ENCODE assay signal across 12 cellular contexts in genomic region chr6:110329348-110329728, GRCh38. TPM values are rescaled to one million over a fixed set of nuclear protein-coding genes. Genes with fewer than 3 reads are reported as not detected.
DNase-seq lines count a peak whose midpoint lies in the region; ATAC-seq and TF ChIP-seq lines count a peak whose summit lies in the region.
"Had no signal": no experiment of that assay in that cellular context is flagged by ENCODE, and none has a peak within 500 bp of the region (broad histone marks: within the 10 kb centered on the region; RNA-seq: fewer than 3 reads in every experiment).

No MANE protein-coding gene starts in this region.

- H2AFZ ChIP-seq in neuronal stem cell (ENCODE audit: low read length) = peak overlapping the region; percentile 54

- POLR2A ChIA-PET in naive thymus-derived CD8-positive, alpha-beta T cell (lab: Charles Lee) = interaction anchor here (1.3 kb wide), 1 partner anchor 61 kb away, joined by 4 read pairs; no protein-coding TSS in a partner anchor

- no peak overlapping the region for H3K9ac ChIP-seq in neuronal stem cell (ENCODE audit: low read depth, low read length, poor library complexity)

- no peak overlapping the region for H2BK12ac ChIP-seq in neuronal stem cell (ENCODE audit: low read length)

- H3K4me3 Mint-ChIP-seq in naive thymus-derived CD8-positive, alpha-beta T cell = no peak overlapping the region
- H3K4me3 Mint-ChIP-seq: activated CD4-positive, alpha-beta T cell treated with anti-CD3 and anti-CD28 coated beads for 36 hours; activated naive CD4-positive, alpha-beta T cell treated with anti-CD3 and anti-CD28 coated beads, Interleukin-2, amount 10 ng/mL, durations not matched to agents 7 days and 5 days had no signal

- H3K9me3 Mint-ChIP-seq in naive thymus-derived CD8-positive, alpha-beta T cell = no peaks in the 10 kb centered on the region
- H3K9me3 Mint-ChIP-seq: activated naive CD4-positive, alpha-beta T cell treated with anti-CD3 and anti-CD28 coated beads, Interleukin-2, amount 10 ng/mL, durations not matched to agents 7 days and 5 days had no signal

- no peak overlapping the region for H3K23ac ChIP-seq in neuronal stem cell (ENCODE audit: low read depth, low read length, poor library complexity)

- no peak overlapping the region for H2BK120ac ChIP-seq in neuronal stem cell (ENCODE audit: low read depth, low read length)

- no peak overlapping the region for H3K18ac ChIP-seq in neuronal stem cell (ENCODE audit: low read length)

- H3K9me3 ChIP-seq in cardiac muscle cell (ENCODE audit: low read depth) (no peaks in the 10 kb centered on the region), right atrium auricular region (no peaks in the 10 kb centered on the region), neuronal stem cell (replicated peaks in 1 of 2; ENCODE audit: control insufficient read depth in 2 of 2, insufficient read depth in 1 of 2, low read depth in 1 of 2, low read length in 2 of 2) (no peaks in the 10 kb centered on the region)

- no peak overlapping the region for H4K91ac ChIP-seq in neuronal stem cell (ENCODE audit: low read depth, low read length, poor library complexity)

- TF ChIP-seq CTCF in cardiac muscle cell (IDR thresholded peaks at IDR 0.05; ENCODE audit: low read depth, low read length) (no peak), right atrium auricular region (IDR thresholded peaks at IDR 0.05) (no peak), epithelial cell of proximal tubule (conservative IDR thresholded peaks at IDR 0.05; ENCODE audit: low read depth, low read length) (no peak)

- H3K14ac ChIP-seq in neuronal stem cell (ENCODE audit: low read length) = no peak overlapping the region

- no peak overlapping the region for H3K27ac Mint-ChIP-seq in naive thymus-derived CD8-positive, alpha-beta T cell
- H3K27ac Mint-ChIP-seq: activated CD4-positive, alpha-beta T cell treated with anti-CD3 and anti-CD28 coated beads for 36 hours; activated naive CD4-positive, alpha-beta T cell treated with anti-CD3 and anti-CD28 coated beads, Interleukin-2, amount 10 ng/mL, durations not matched to agents 7 days and 5 days had no signal

- H3K27me3 Mint-ChIP-seq in naive thymus-derived CD8-positive, alpha-beta T cell = peaks cover 0 to 4% (median 0%) of the 10 kb centered on the region in 5 donors
- H3K27me3 Mint-ChIP-seq: activated CD4-positive, alpha-beta T cell treated with anti-CD3 and anti-CD28 coated beads for 36 hours had no signal

- H2BK5ac ChIP-seq in neuronal stem cell (ENCODE audit: low read length) = no peak overlapping the region

- peaks cover 51% of the 10 kb centered on the region for H3K4me1 ChIP-seq in cardiac muscle cell (ENCODE audit: low read depth)
- peaks cover 0 to 5% of the 10 kb centered on the region in 2 donors for H3K4me1 ChIP-seq in right atrium auricular region
- peaks cover 17 to 27% of the 10 kb centered on the region in 2 donors for H3K4me1 ChIP-seq in neuronal stem cell (ENCODE audit: control insufficient read depth in 2 of 2, insufficient read depth in 1 of 2, low read depth in 1 of 2, low read length in 2 of 2)

- no peak overlapping the region for H2BK15ac ChIP-seq in neuronal stem cell (ENCODE audit: low read length)

- no peak overlapping the region for H2AK5ac ChIP-seq in neuronal stem cell (ENCODE audit: low read depth, low read length)

- DNase-seq in cardiac muscle cell (ENCODE audit: low read depth in 1 of 2, low spot score in 1 of 2) (peak in 1 of 2 donors; percentile 26), right atrium auricular region (ENCODE audit: low spot score) (no peak), epithelial cell of proximal tubule (ENCODE audit: low read depth) (no peak), neuronal stem cell (ENCODE audit: low spot score) (no peak), COLO668 (lab: John Stamatoyannopoulos, UW; ENCODE audit: unreplicated experiment) (no peak), NCI-H2107 treated with DMSO at 0.1 percent for 48 hours (lab: John Stamatoyannopoulos, UW; ENCODE audit: unreplicated experiment) (no peak)
- DNase-seq in naive thymus-derived CD8-positive, alpha-beta T cell = no peak
- DNase-seq: activated CD4-positive, alpha-beta T cell treated with anti-CD3 and anti-CD28 coated beads for 36 hours; activated naive CD4-positive, alpha-beta T cell treated with anti-CD3 and anti-CD28 coated beads, Interleukin-2, amount 10 ng/mL, durations not matched to agents 7 days and 5 days; stimulated activated naive CD4-positive, alpha-beta T cell had no signal

- no peak overlapping the region for H3K4me2 ChIP-seq in neuronal stem cell (ENCODE audit: insufficient read depth, low read length, poor library complexity, severe bottlenecking)

- H3K36me3 Mint-ChIP-seq in naive thymus-derived CD8-positive, alpha-beta T cell = no peaks in the 10 kb centered on the region
- H3K36me3 Mint-ChIP-seq: activated naive CD4-positive, alpha-beta T cell treated with anti-CD3 and anti-CD28 coated beads, Interleukin-2, amount 10 ng/mL, durations not matched to agents 7 days and 5 days had no signal

- H3K36me3 ChIP-seq in cardiac muscle cell = no peaks in the 10 kb centered on the region
- H3K36me3 ChIP-seq in right atrium auricular region = no peaks in the 10 kb centered on the region
- no peaks in the 10 kb centered on the region for H3K36me3 ChIP-seq in neuronal stem cell (replicated peaks in 1 of 2; ENCODE audit: control insufficient read depth in 2 of 2, insufficient read depth in 2 of 2, low read length in 2 of 2)

- ATAC-seq in naive thymus-derived CD8-positive, alpha-beta T cell = no peak
- no peak for ATAC-seq in HG02840 (IDR thresholded peaks at IDR 0.05; ENCODE audit: low FRiP score, unreplicated experiment)
- ATAC-seq: activated CD4-positive, alpha-beta T cell treated with anti-CD3 and anti-CD28 coated beads for 36 hours; Right ventricle myocardium inferior had no signal

- H3K27ac ChIP-seq in cardiac muscle cell = peak overlapping the region; percentile 94
- no peak overlapping the region for H3K27ac ChIP-seq in right atrium auricular region
- no peak overlapping the region for H3K27ac ChIP-seq in neuronal stem cell (replicated peaks; ENCODE audit: low read length)

- H3K4me3 ChIP-seq in cardiac muscle cell = no peak overlapping the region
- peak overlapping the region in 1 of 2 donors; percentile 5 for H3K4me3 ChIP-seq in right atrium auricular region
- H3K4me3 ChIP-seq in epithelial cell of proximal tubule (ENCODE audit: low read depth, low read length) = peak overlapping the region; percentile 50
- H3K4me3 ChIP-seq in neuronal stem cell (ENCODE audit: low read length in 2 of 2) = no peak overlapping the region

- no peaks in the 10 kb centered on the region for H3K79me1 ChIP-seq in neuronal stem cell (ENCODE audit: low read depth, low read length)

- no CpG with 5 or more reads among the region's 8 CpGs for WGBS in neuronal stem cell (ENCODE audit: extremely low coverage in 2 of 2, insufficient read length in 2 of 2, insufficient replicate concordance in 1 of 2), 2 donors

- no peak overlapping the region for H3K4ac ChIP-seq in neuronal stem cell (ENCODE audit: low read length)

- H3K27me3 ChIP-seq in cardiac muscle cell (no peaks in the 10 kb centered on the region), right atrium auricular region (no peaks in the 10 kb centered on the region), neuronal stem cell (ENCODE audit: control insufficient read depth in 3 of 3, insufficient read depth in 3 of 3, low read depth in 1 of 3, low read length in 3 of 3) (no peaks in the 10 kb centered on the region)

- H4K8ac ChIP-seq in neuronal stem cell (ENCODE audit: low read depth, low read length) = no peak overlapping the region

- peaks cover 13 to 18% (median 14%) of the 10 kb centered on the region in 4 donors for H3K4me1 Mint-ChIP-seq in naive thymus-derived CD8-positive, alpha-beta T cell
- H3K4me1 Mint-ChIP-seq: activated CD4-positive, alpha-beta T cell treated with anti-CD3 and anti-CD28 coated beads for 36 hours; activated naive CD4-positive, alpha-beta T cell treated with anti-CD3 and anti-CD28 coated beads, Interleukin-2, amount 10 ng/mL, durations not matched to agents 7 days and 5 days had no signal

RNA-seq across cellular contexts. Expression of gene METTL24, which starts 28.8 kb away (rescaled TPM):
- total RNA-seq in cardiac muscle cell (7.7 and 8.4 TPM in 2 replicates), right atrium auricular region (1 to 10 TPM; 1.2 to 1.5 TPM), epithelial cell of proximal tubule (0.43 and 0.69 TPM in 2 replicates)
- polyA plus RNA-seq in cardiac muscle cell = 4.3 and 6.8 TPM in 2 replicates
- polyA plus RNA-seq in neuronal stem cell (2013, experiment 1 of 2) = 1.3 TPM
- 1.1 TPM for polyA plus RNA-seq in neuronal stem cell (2013, experiment 2 of 2)
- total RNA-seq in naive thymus-derived CD8-positive, alpha-beta T cell = 1 to 10 TPM; 1.2 to 2.0 TPM
- polyA plus RNA-seq in naive thymus-derived CD8-positive, alpha-beta T cell = 1 to 10 TPM in 1 of 3 donors, under 1 TPM in 1, not detected in 1; 0.58 to 1.3 TPM
- total RNA-seq: activated CD4-positive, alpha-beta T cell treated with anti-CD3 and anti-CD28 coated beads for 36 hours had no signal
